Comparison of ENCODE assay signal across 28 cellular contexts in the genomic region with DNA sequence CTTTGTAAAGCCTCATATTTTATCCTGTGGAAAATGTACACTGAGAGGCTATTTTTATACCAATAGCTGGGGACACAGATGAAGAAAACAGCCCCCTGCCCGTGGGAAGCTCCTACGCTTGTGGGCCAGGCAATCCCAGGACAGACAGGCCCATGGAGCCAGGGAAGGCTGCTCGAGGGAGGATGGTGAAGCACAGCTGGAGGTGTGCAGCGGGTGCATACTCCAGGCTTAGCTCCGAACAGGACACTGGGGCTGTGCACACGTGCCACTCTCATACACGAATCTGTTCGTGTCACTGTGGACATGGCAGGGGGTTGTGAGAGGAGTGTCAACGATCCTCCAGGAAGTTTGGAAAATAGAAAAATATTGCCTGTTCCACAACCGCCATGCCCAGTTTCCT. TPM values are rescaled to one million over a fixed set of nuclear protein-coding genes. Genes with fewer than 3 reads are reported as not detected.
DNase-seq lines count a peak whose midpoint lies in the region; ATAC-seq, FAIRE-seq and TF ChIP-seq lines count a peak whose summit lies in the region.
"Had no signal": no experiment of that assay in that cellular context is flagged by ENCODE, and none has a peak within 500 bp of the region (broad histone marks: within the 10 kb centered on the region; RNA-seq: fewer than 3 reads in every experiment).

No MANE protein-coding gene starts in this region.

- H3K23ac ChIP-seq in mesenchymal stem cell (ENCODE audit: low read length in 2 of 2): no peak overlapping the region

- H3K4me2 ChIP-seq in HepG2 (ENCODE audit: low read depth, low read length): no peak overlapping the region
- H3K4me2 ChIP-seq in mesenchymal stem cell (ENCODE audit: low read length, poor library complexity, severe bottlenecking): no peak overlapping the region
- no peak overlapping the region for H3K4me2 ChIP-seq in mammary epithelial cell (ENCODE audit: insufficient read depth, low read depth, low read length)

- H2AK5ac ChIP-seq in mesenchymal stem cell (ENCODE audit: low read length, severe bottlenecking): no peak overlapping the region

- peaks cover 31% of the 10 kb centered on the region for H3K79me1 ChIP-seq in mesenchymal stem cell (replicated peaks; ENCODE audit: low read length, poor library complexity, severe bottlenecking)

- no peak overlapping the region for H4K8ac ChIP-seq in mesenchymal stem cell (ENCODE audit: low read length)

- no peaks in the 10 kb centered on the region for H3K79me2 ChIP-seq in HepG2 (ENCODE audit: insufficient read depth, low read length)
- no peaks in the 10 kb centered on the region for H3K79me2 ChIP-seq in mammary epithelial cell (ENCODE audit: insufficient read depth, low read length)

- H4K20me1 ChIP-seq in HepG2 (ENCODE audit: insufficient read depth, low read length) (no peaks in the 10 kb centered on the region), mammary epithelial cell (ENCODE audit: insufficient read depth, low read length) (no peaks in the 10 kb centered on the region)

- intact Hi-C loops in right lobe of liver (cut with DNase I) (no loop called here), HepG2 (cut with micrococcal nuclease; ENCODE audit: unreplicated experiment) (no loop called here), posterior vena cava (cut with DNase I) (no loop called here), aorta (cut with DNase I) (no loop called here), mammary epithelial cell (cut with micrococcal nuclease) (no loop called here), A673 (cut with micrococcal nuclease; ENCODE audit: unreplicated experiment) (no loop called here)

- TF ChIP-seq CTCF in right lobe of liver (IDR thresholded peaks at IDR 0.05): no peak
- no peak for TF ChIP-seq CTCF in HepG2 (CRISPR knock-in tag; IDR thresholded peaks at IDR 0.05)
- no peak for TF ChIP-seq CTCF in mammary epithelial cell (conservative IDR thresholded peaks at IDR 0.05 in 1 of 2, IDR thresholded peaks at IDR 0.05 in 1 of 2; ENCODE audit: extremely low read depth in 1 of 2, insufficient read depth in 1 of 2, low read depth in 1 of 2, low read length in 2 of 2)
- TF ChIP-seq CTCF in A673 (conservative IDR thresholded peaks at IDR 0.05; ENCODE audit: low read depth, low read length): no peak

- no peak overlapping the region for H3K9ac ChIP-seq in HepG2 (ENCODE audit: insufficient read depth, low read depth, low read length)
- no peak overlapping the region for H3K9ac ChIP-seq in mesenchymal stem cell (ENCODE audit: low read length)
- no peak overlapping the region for H3K9ac ChIP-seq in mammary epithelial cell (ENCODE audit: insufficient read depth, low read length)

- POLR2A ChIA-PET in HepG2 (lab: Yijun Ruan, JAX): no interaction called here
- POLR2A ChIA-PET in A673 (lab: Charles Lee; ENCODE audit: low non-redundant PET): no interaction called here

- H3K4me3 ChIP-seq in right lobe of liver (no peak overlapping the region), HepG2 (replicated peaks in 1 of 3; ENCODE audit: insufficient read depth in 1 of 3, low read depth in 2 of 3, low read length in 3 of 3) (no peak overlapping the region), mesenchymal stem cell (ENCODE audit: insufficient read depth in 1 of 2, low read depth in 1 of 2, low read length in 2 of 2) (no peak overlapping the region), aorta (ENCODE audit: low read length in 2 of 2) (no peak overlapping the region), mammary epithelial cell (replicated peaks in 1 of 3; ENCODE audit: insufficient read depth in 1 of 3, low read depth in 2 of 3, low read length in 3 of 3) (no peak overlapping the region), A673 (ENCODE audit: low read depth, low read length, poor library complexity, severe bottlenecking) (no peak overlapping the region)
- H3K4me3 ChIP-seq: GM12878, Peyer's patch, SJCRH30 had no signal

- no peak for ATAC-seq in right lobe of liver
- ATAC-seq in HepG2: no peak
- no peak for ATAC-seq in aorta (ENCODE audit: low FRiP score)
- ATAC-seq in GM21528 (IDR thresholded peaks at IDR 0.05; ENCODE audit: low FRiP score, unreplicated experiment): no peak
- ATAC-seq: CD8-positive, alpha-beta T cell; GM12878; SK-N-SH treated with all-trans-retinoic acid at 6 μM for 48 hours had no signal

- H2BK15ac ChIP-seq in mesenchymal stem cell (ENCODE audit: low read depth, poor library complexity, severe bottlenecking): no peak overlapping the region

- H2BK12ac ChIP-seq in mesenchymal stem cell (ENCODE audit: low read length in 2 of 2): no peak overlapping the region

- CTCF ChIA-PET in HepG2 (lab: Yijun Ruan, JAX; ENCODE audit: low intra/inter-chr PET ratio, low total read pairs): no interaction called here
- CTCF ChIA-PET in mammary epithelial cell (lab: Charles Lee; ENCODE audit: low non-redundant PET): no interaction called here
- CTCF ChIA-PET in A673 (lab: Charles Lee): no interaction called here

- H3K4ac ChIP-seq in mesenchymal stem cell (ENCODE audit: low read depth in 1 of 2, low read length in 2 of 2): no peak overlapping the region

- WGBS in right lobe of liver (ENCODE audit: insufficient coverage, low coverage, low lambda C conversion rate, missing lambda C conversion rate): 78% methylated on average over 5 of the region's 10 CpGs
- 98% methylated on average over 9 of the region's 10 CpGs for WGBS in HepG2 (ENCODE audit: low lambda C conversion rate)
- 86% methylated on average over 10 of the region's 10 CpGs for WGBS in mesenchymal stem cell
- 90 to 91% methylated on average over 10 of the region's 10 CpGs for WGBS in aorta, 2 donors
- WGBS in mammary epithelial cell (ENCODE audit: low coverage, missing lambda C conversion rate): 80% methylated on average over 10 of the region's 10 CpGs

- no peak for TF ChIP-seq POLR2A in right lobe of liver (IDR thresholded peaks at IDR 0.05)
- TF ChIP-seq POLR2A in HepG2 (IDR thresholded peaks at IDR 0.05; ENCODE audit: insufficient read depth in 1 of 2, low read depth in 2 of 2, low read length in 2 of 2): no peak

- TF ChIP-seq RAD21 in HepG2 (CRISPR knock-in tag; IDR thresholded peaks at IDR 0.05): no peak

- DNase-seq in right lobe of liver (peak in 2 of 3 donors; percentile 18 to 23), HepG2 (ENCODE audit: low spot score) (no peak), mesenchymal stem cell (no peak), posterior vena cava (ENCODE audit: low spot score) (peak; percentile 71), aorta (peak; percentile 12 to 34), mammary epithelial cell (no peak), A673 (ENCODE audit: low spot score) (no peak)
- DNase-seq: AML-193; C1 segment of cervical spinal cord; Caco-2; CD8-positive, alpha-beta T cell; GOT3; HCEC 1CT; Karpas-422; NCI-H1092; NCI-H1417 treated with DMSO at 0.1 percent for 48 hours; NCI-H1694 treated with DMSO at 0.1 percent for 48 hours; NCI-H2081; NCI-H2227 treated with DMSO at 0.1 percent for 48 hours; NCI-H526 treated with DMSO at 0.1 percent for 48 hours; SJCRH30 had no signal

- H3K27me3 ChIP-seq in right lobe of liver: no peaks in the 10 kb centered on the region
- H3K27me3 ChIP-seq in HepG2 (ENCODE audit: control insufficient read depth in 1 of 2, insufficient read depth in 2 of 2, low read length in 2 of 2): no peaks in the 10 kb centered on the region
- no peaks in the 10 kb centered on the region for H3K27me3 ChIP-seq in mesenchymal stem cell (ENCODE audit: control insufficient read depth in 1 of 2, insufficient read depth in 1 of 2, low read length in 2 of 2)
- no peaks in the 10 kb centered on the region for H3K27me3 ChIP-seq in aorta (ENCODE audit: control insufficient read depth in 1 of 2, insufficient read depth in 2 of 2, low read length in 1 of 2)
- H3K27me3 ChIP-seq in mammary epithelial cell (ENCODE audit: insufficient read depth, low read length): no peaks in the 10 kb centered on the region
- no peaks in the 10 kb centered on the region for H3K27me3 ChIP-seq in A673 (replicated peaks; ENCODE audit: insufficient read depth, low read depth, low read length, poor library complexity)
- H3K27me3 ChIP-seq: Peyer's patch, SJCRH30 had no signal

- dilution Hi-C loops in mammary epithelial cell (cut with HindIII; ENCODE audit: low sequenced_read_pairs): no loop called here

- in situ Hi-C loops in HepG2 (cut with HindIII; ENCODE audit: extremely low pct_ligation_motif_present, low pct_unique_long_range_greater_than_20kb): no loop called here
- in situ Hi-C loops in mammary epithelial cell (cut with MboI; ENCODE audit: low sequenced_read_pairs in 2 of 2): no loop called here

- BruUV-seq in HepG2 (replicated peaks; lab: Mats Ljungman, UMichigan): no TSS peak
- no TSS peak for BruUV-seq in mammary epithelial cell (replicated peaks; lab: Mats Ljungman, UMichigan)
- BruUV-seq in A673 (replicated peaks; lab: Mats Ljungman, UMichigan): no TSS peak

- no peak overlapping the region for H3K14ac ChIP-seq in mesenchymal stem cell (ENCODE audit: low read length in 2 of 2)

- FAIRE-seq in HepG2 (lab: Jason Lieb, UNC): no peak
- FAIRE-seq: A204.1, G401.6, GM12878 had no signal

- TF ChIP-seq EP300 in HepG2 (IDR thresholded peaks at IDR 0.05; ENCODE audit: low read depth in 2 of 2, low read length in 2 of 2) (no peak), HepG2 (CRISPR knock-in tag; IDR thresholded peaks at IDR 0.05; ENCODE audit: borderline replicate concordance) (no peak)

- H3K4me1 ChIP-seq in right lobe of liver (peaks cover 0 to 20% (median 7%) of the 10 kb centered on the region in 4 donors), HepG2 (ENCODE audit: insufficient read depth, low read length) (no peaks in the 10 kb centered on the region), mesenchymal stem cell (ENCODE audit: control insufficient read depth, insufficient read depth, low read depth, low read length) (peaks cover 11% of the 10 kb centered on the region), aorta (ENCODE audit: control insufficient read depth in 1 of 2, insufficient read depth in 2 of 2, low read length in 2 of 2) (peaks cover 0 to 6% of the 10 kb centered on the region in 2 donors), mammary epithelial cell (ENCODE audit: insufficient read depth, low read length) (no peaks in the 10 kb centered on the region), A673 (ENCODE audit: insufficient read depth, low read length, poor library complexity, severe bottlenecking) (peaks cover 9% of the 10 kb centered on the region)
- H3K4me1 ChIP-seq: Caco-2 had no signal

- no peak overlapping the region for H3K18ac ChIP-seq in mesenchymal stem cell (ENCODE audit: low read depth in 1 of 2, low read length in 2 of 2)

- H3K27ac ChIP-seq in right lobe of liver (no peak overlapping the region), HepG2 (ENCODE audit: extremely low read length, insufficient read depth, low read length) (no peak overlapping the region), mesenchymal stem cell (ENCODE audit: low read length, poor library complexity, severe bottlenecking) (no peak overlapping the region), aorta (ENCODE audit: low read depth in 1 of 2, low read length in 2 of 2) (no peak overlapping the region), mammary epithelial cell (ENCODE audit: insufficient read depth, low read depth, low read length) (no peak overlapping the region), A673 (ENCODE audit: low read depth, low read length, poor library complexity, severe bottlenecking) (no peak overlapping the region)
- H3K27ac ChIP-seq: HL-60, Peyer's patch, SJCRH30 had no signal

- H2BK120ac ChIP-seq in mesenchymal stem cell (ENCODE audit: low read depth, low read length): no peak overlapping the region

- no peak overlapping the region for H2BK5ac ChIP-seq in mesenchymal stem cell (ENCODE audit: low read depth, low read length, poor library complexity, severe bottlenecking)

- H3K36me3 ChIP-seq in right lobe of liver (no peaks in the 10 kb centered on the region), HepG2 (replicated peaks in 1 of 2; ENCODE audit: control insufficient read depth in 1 of 2, insufficient read depth in 2 of 2, low read length in 2 of 2) (peaks cover 3% of the 10 kb centered on the region in 2 experiments; a peak in 1 of 5 replicates), mesenchymal stem cell (ENCODE audit: control insufficient read depth in 1 of 2, insufficient read depth in 2 of 2, low read depth in 1 of 2, low read length in 2 of 2) (peaks cover 3 to 28% of the 10 kb centered on the region in 2 experiments), aorta (ENCODE audit: control insufficient read depth in 1 of 2, insufficient read depth in 2 of 2, low read length in 1 of 2) (no peaks in the 10 kb centered on the region), mammary epithelial cell (ENCODE audit: insufficient read depth, low read length) (no peaks in the 10 kb centered on the region), A673 (ENCODE audit: insufficient read depth, low read length, poor library complexity, severe bottlenecking) (peaks cover 2% of the 10 kb centered on the region)
- H3K36me3 ChIP-seq: Peyer's patch, SJCRH30 had no signal

- H2AFZ ChIP-seq in HepG2 (ENCODE audit: low read length) (no peak overlapping the region), mesenchymal stem cell (ENCODE audit: low read depth, low read length) (no peak overlapping the region), mammary epithelial cell (ENCODE audit: low read depth, low read length) (no peak overlapping the region)

- H4K91ac ChIP-seq in mesenchymal stem cell (ENCODE audit: low read length): peak overlapping the region; percentile 16

- H3K9me3 ChIP-seq in right lobe of liver (no peaks in the 10 kb centered on the region), HepG2 (ENCODE audit: low read length) (no peaks in the 10 kb centered on the region), mesenchymal stem cell (ENCODE audit: control insufficient read depth, low read length) (no peaks in the 10 kb centered on the region), aorta (ENCODE audit: control insufficient read depth, low read length) (no peaks in the 10 kb centered on the region), mammary epithelial cell (replicated peaks; ENCODE audit: insufficient read depth, low read length) (no peaks in the 10 kb centered on the region), A673 (ENCODE audit: low read depth, low read length, poor library complexity, severe bottlenecking) (no peaks in the 10 kb centered on the region)
- H3K9me3 ChIP-seq: Caco-2, Peyer's patch, SJCRH30 had no signal

RNA-seq across cellular contexts. Expression of a gene that starts 36.1 kb away (rescaled TPM):
- total RNA-seq in right lobe of liver (10 to 100 TPM; 10.5 to 17.2 (median 12.3) TPM), HepG2 (2016; rRNA removed; fragmentation: Illumina TruSeq; extraction: Trizol) (2.6 and 4.4 TPM in 2 replicates), posterior vena cava (10 to 100 TPM; 17.4 to 18.4 TPM), aorta (10 to 100 TPM; 34.8 to 92.0 TPM), mammary epithelial cell (under 1 TPM; 0.09 to 0.83 TPM), A673 (2021) (50.1 and 63.9 TPM in 2 replicates)
- total RNA-seq in HepG2 (2016; cell fraction: cytosol; rRNA removed; fragmentation: Illumina TruSeq; extraction: Trizol; ENCODE audit: low read depth): 0.79 and 0.91 TPM in 2 replicates
- total RNA-seq in HepG2 (2016; cell fraction: insoluble cytoplasmic fraction; rRNA removed; fragmentation: Illumina TruSeq; extraction: Trizol): 2.3 and 4.5 TPM in 2 replicates
- total RNA-seq in HepG2 (2016; cell fraction: membrane; rRNA removed; fragmentation: Illumina TruSeq; extraction: Trizol): 2.0 and 2.2 TPM in 2 replicates
- 7.0 and 9.1 TPM in 2 replicates for total RNA-seq in HepG2 (2016; cell fraction: nucleus; rRNA removed; fragmentation: Illumina TruSeq; extraction: Trizol)
- polyA plus RNA-seq in HepG2 (2011; rRNA removed) (3.1 and 3.3 TPM in 2 replicates), aorta (10 to 100 TPM in 1 of 2 donors, 1 to 10 TPM in 1; 7.1 to 14.3 TPM), mammary epithelial cell (0.11 TPM)
- 1.3 and 2.9 TPM in 2 replicates for polyA plus RNA-seq in HepG2 (2011; cell fraction: cytosol; rRNA removed)
- polyA plus RNA-seq in HepG2 (2011; cell fraction: nucleus; rRNA removed): 6.7 and 14.1 TPM in 2 replicates
- 3.3 and 3.9 TPM in 2 replicates for polyA plus RNA-seq in HepG2 (2012)
- polyA plus RNA-seq in HepG2 (2016; cell fraction: cytosol; fragmentation: Illumina TruSeq; extraction: Trizol; ENCODE audit: low read depth): 1.1 and 2.0 TPM in 2 replicates
- 2.3 and 2.9 TPM in 2 replicates for polyA plus RNA-seq in HepG2 (2016; cell fraction: insoluble cytoplasmic fraction; fragmentation: Illumina TruSeq; extraction: Trizol; ENCODE audit: low read depth)
- polyA plus RNA-seq in HepG2 (2016; cell fraction: membrane; fragmentation: Illumina TruSeq; extraction: Trizol; ENCODE audit: low read depth): 1.5 and 2.1 TPM in 2 replicates
- polyA plus RNA-seq in HepG2 (2016; cell fraction: nucleus; fragmentation: Illumina TruSeq; extraction: Trizol; ENCODE audit: insufficient read depth, low read depth): 7.1 and 8.1 TPM in 2 replicates
- polyA minus RNA-seq in HepG2 (2011; rRNA and poly(A)+ RNA removed; ENCODE audit: low replicate concordance): 19.3 and 109 TPM in 2 replicates
- 5.3 and 5.6 TPM in 2 replicates for polyA minus RNA-seq in HepG2 (2011; cell fraction: cytosol; rRNA and poly(A)+ RNA removed)
- polyA minus RNA-seq in HepG2 (2011; cell fraction: nucleus; rRNA and poly(A)+ RNA removed): 11.7 and 25.1 TPM in 2 replicates
- polyA plus RNA-seq in mesenchymal stem cell (2013, experiment 1 of 2): 5.5 TPM
- polyA plus RNA-seq in mesenchymal stem cell (2013, experiment 2 of 2): 5.6 TPM
- polyA minus RNA-seq in mammary epithelial cell: 2.7 TPM

Comparison
In these comparisons a context has a peak if more than half of its experiments do, and no peak if none do; other contexts are left out.
1. DNase-seq: peak in right lobe of liver (2 of 3), posterior vena cava (single experiment) and aorta (2 of 2); none in HepG2 (single experiment), mesenchymal stem cell (single experiment), mammary epithelial cell (single experiment) and A673 (single experiment).